25 cellular contexts compared by ENCODE assay signal in genomic region chr3:52294320-52295150, GRCh38. TPM values are rescaled to one million over a fixed set of nuclear protein-coding genes. Genes with fewer than 3 reads are reported as not detected.
DNase-seq lines count a peak whose midpoint lies in the region; ATAC-seq, FAIRE-seq and TF ChIP-seq lines count a peak whose summit lies in the region.
"Had no signal": no experiment of that assay in that cellular context is flagged by ENCODE, and none has a peak within 500 bp of the region (broad histone marks: within the 10 kb centered on the region; RNA-seq: fewer than 3 reads in every experiment).

No MANE protein-coding gene starts in this region.

- H3K9ac ChIP-seq in H1 (replicated peaks in 1 of 4; ENCODE audit: extremely low read depth in 1 of 4, low read depth in 3 of 4, low read length in 3 of 4), result peak overlapping the region in 1 of 4 experiments; percentile 28; a peak in 2 of 7 replicates
- H3K9ac ChIP-seq: KMS-11, SK-N-SH had no signal

- no peak overlapping the region for H3K4me3 ChIP-seq in H1 (ENCODE audit: extremely low read depth in 1 of 4, insufficient read depth in 2 of 4, low read depth in 3 of 4, low read length in 4 of 4)
- H3K4me3 ChIP-seq: A549 had no signal

- DNase-seq in T-helper 17 cell (no peak), H1 (ENCODE audit: low read depth in 1 of 2, low spot score in 2 of 2) (no peak), mesothelial cell of epicardium (ENCODE audit: low spot score in 2 of 2, unreplicated experiment in 2 of 2) (no peak), posterior vena cava (ENCODE audit: low spot score) (peak; percentile 38)
- DNase-seq in activated CD4-positive, alpha-beta T cell treated with anti-CD3 and anti-CD28 coated beads, Interleukin-2, amount 10 ng/mL, durations not matched to agents 7 days and 5 days, result no peak
- DNase-seq in natural killer cell treated with Interleukin-12 subunit alpha and Interleukin-12 subunit beta and Interleukin-15 and Interleukin-18, amount 100 ng/mL, for 72 hours (ENCODE audit: low spot score), result no peak
- DNase-seq in activated T-helper 1 cell treated with anti-CD3 and anti-CD28 coated beads, Interleukin-12 subunit alpha, Interleukin-12 subunit beta, Interleukin-2, Interleukin-4 antibody, amounts not matched to agents 30 ng/mL and 10 ng/mL and 1 ng/mL, durations not matched to agents 14 hours and 24 hours and 36 hours (ENCODE audit: low spot score), result no peak
- DNase-seq: AML-193; C1 segment of cervical spinal cord; CD4-positive, alpha-beta memory T cell; COR-L47; DMS53; IMR-90; MM.1S; NCI-H2029; NCI-H446 treated with DMSO at 0.1 percent for 48 hours; NCI-H526; NCI-H82; NK-92 treated with Interleukin-12 subunit alpha and Interleukin-12 subunit beta, amount 100 ng/mL, for 24 hours; PC-3; SK-N-SH had no signal

- TF ChIP-seq POLR2A in H1 (IDR thresholded peaks at IDR 0.05; ENCODE audit: control extremely low read depth in 1 of 2, low read depth in 2 of 2, low read length in 2 of 2), result no peak

- H4K91ac ChIP-seq in H1 (replicated peaks; ENCODE audit: insufficient read length, low read length), result no peak overlapping the region

- no peak overlapping the region for H3K56ac ChIP-seq in H1 (replicated peaks; ENCODE audit: insufficient read length, low read depth, low read length)

- no peak overlapping the region for H2AFZ ChIP-seq in H1 (ENCODE audit: low read length)

- TF ChIP-seq CTCF in H1 (IDR thresholded peaks at IDR 0.05; ENCODE audit: control extremely low read depth in 1 of 3, insufficient read depth in 1 of 3, low read depth in 1 of 3, low read length in 3 of 3) (no peak), mesothelial cell of epicardium (IDR thresholded peaks at IDR 0.05; ENCODE audit: unreplicated experiment) (no peak)

- H3K27me3 Mint-ChIP-seq in T-helper 17 cell, result no peaks in the 10 kb centered on the region
- no peaks in the 10 kb centered on the region for H3K27me3 Mint-ChIP-seq in mesothelial cell of epicardium (ENCODE audit: low read depth)
- H3K27me3 Mint-ChIP-seq in activated CD4-positive, alpha-beta T cell treated with anti-CD3 and anti-CD28 coated beads, Interleukin-2, amount 10 ng/mL, durations not matched to agents 7 days and 5 days, result no peaks in the 10 kb centered on the region
- H3K27me3 Mint-ChIP-seq in natural killer cell treated with Interleukin-12 subunit alpha and Interleukin-12 subunit beta and Interleukin-15 and Interleukin-18, amount 100 ng/mL, for 72 hours, result no peaks in the 10 kb centered on the region
- H3K27me3 Mint-ChIP-seq in activated T-helper 1 cell treated with anti-CD3 and anti-CD28 coated beads, Interleukin-12 subunit alpha, Interleukin-12 subunit beta, Interleukin-2, Interleukin-4 antibody, amounts not matched to agents 30 ng/mL and 10 ng/mL and 1 ng/mL, durations not matched to agents 14 hours and 24 hours and 36 hours (ENCODE audit: insufficient read depth), result no peaks in the 10 kb centered on the region
- H3K27me3 Mint-ChIP-seq: CD4-positive, alpha-beta memory T cell had no signal

- H2AK5ac ChIP-seq in H1 (ENCODE audit: low read depth, low read length), result peak overlapping the region; percentile 53; the same call in 1 of the 2 replicates

- H3K9me3 ChIP-seq in T-helper 17 cell (ENCODE audit: control insufficient read depth, low read length, poor library complexity, severe bottlenecking) (no peaks in the 10 kb centered on the region), H1 (ENCODE audit: insufficient read depth in 2 of 2, low read depth in 1 of 2, low read length in 1 of 2) (no peaks in the 10 kb centered on the region)
- H3K9me3 ChIP-seq: A549, SK-N-SH had no signal

- intact Hi-C loops in posterior vena cava (cut with DNase I), result no loop called here
- intact Hi-C loops in activated T-helper 1 cell treated with anti-CD3 and anti-CD28 coated beads, Interleukin-12 subunit alpha, Interleukin-12 subunit beta, Interleukin-2, Interleukin-4 antibody, amounts not matched to agents 30 ng/mL and 10 ng/mL and 1 ng/mL, durations not matched to agents 14 hours and 24 hours and 36 hours (cut with micrococcal nuclease), result no loop called here

- H3K9me3 Mint-ChIP-seq in mesothelial cell of epicardium, result no peaks in the 10 kb centered on the region
- H3K9me3 Mint-ChIP-seq in activated CD4-positive, alpha-beta T cell treated with anti-CD3 and anti-CD28 coated beads, Interleukin-2, amount 10 ng/mL, durations not matched to agents 7 days and 5 days, result no peaks in the 10 kb centered on the region
- H3K9me3 Mint-ChIP-seq in natural killer cell treated with Interleukin-12 subunit alpha and Interleukin-12 subunit beta and Interleukin-15 and Interleukin-18, amount 100 ng/mL, for 72 hours, result no peaks in the 10 kb centered on the region
- no peaks in the 10 kb centered on the region for H3K9me3 Mint-ChIP-seq in activated T-helper 1 cell treated with anti-CD3 and anti-CD28 coated beads, Interleukin-12 subunit alpha, Interleukin-12 subunit beta, Interleukin-2, Interleukin-4 antibody, amounts not matched to agents 30 ng/mL and 10 ng/mL and 1 ng/mL, durations not matched to agents 14 hours and 24 hours and 36 hours
- H3K9me3 Mint-ChIP-seq: CD4-positive, alpha-beta memory T cell had no signal

- POLR2A ChIA-PET in H1 (lab: Charles Lee; ENCODE audit: partially characterized antibody), result interaction anchor here (0.9 kb wide), 1 partner anchor 299 kb away, joined by 3 read pairs; the partner anchor contains the start of gene RPL29
- POLR2A ChIA-PET in activated CD4-positive, alpha-beta T cell treated with anti-CD3 and anti-CD28 coated beads, Interleukin-2, amount 10 ng/mL, durations not matched to agents 7 days and 5 days (lab: Charles Lee), result no interaction called here

- H2BK12ac ChIP-seq in H1 (ENCODE audit: low read depth, low read length), result no peak overlapping the region

- no peak overlapping the region for H3K27ac ChIP-seq in H1 (ENCODE audit: low read depth, low read length)
- H3K27ac ChIP-seq: A549, KMS-11 had no signal

- no peaks in the 10 kb centered on the region for H3K79me2 ChIP-seq in H1 (ENCODE audit: control insufficient read depth in 1 of 2, insufficient read depth in 2 of 2, low read length in 2 of 2)

- H3K18ac ChIP-seq in H1 (ENCODE audit: extremely low read depth, low read length), result no peak overlapping the region

- no peak overlapping the region for H3K4me2 ChIP-seq in H1 (ENCODE audit: insufficient read depth in 1 of 2, low read depth in 2 of 2, low read length in 2 of 2)
- H3K4me2 ChIP-seq: A549, KMS-11, SK-N-SH had no signal

- no peak overlapping the region for H2BK20ac ChIP-seq in H1 (ENCODE audit: low read length)

- no peak overlapping the region for H2BK5ac ChIP-seq in H1 (ENCODE audit: low read depth, low read length)

- H3K36me3 Mint-ChIP-seq in T-helper 17 cell (ENCODE audit: low read depth), result peaks cover 2% of the 10 kb centered on the region
- no peaks in the 10 kb centered on the region for H3K36me3 Mint-ChIP-seq in mesothelial cell of epicardium
- peaks cover 9% of the 10 kb centered on the region for H3K36me3 Mint-ChIP-seq in activated CD4-positive, alpha-beta T cell treated with anti-CD3 and anti-CD28 coated beads, Interleukin-2, amount 10 ng/mL, durations not matched to agents 7 days and 5 days (ENCODE audit: low read depth)
- H3K36me3 Mint-ChIP-seq in natural killer cell treated with Interleukin-12 subunit alpha and Interleukin-12 subunit beta and Interleukin-15 and Interleukin-18, amount 100 ng/mL, for 72 hours, result no peaks in the 10 kb centered on the region
- peaks cover 9% of the 10 kb centered on the region for H3K36me3 Mint-ChIP-seq in activated T-helper 1 cell treated with anti-CD3 and anti-CD28 coated beads, Interleukin-12 subunit alpha, Interleukin-12 subunit beta, Interleukin-2, Interleukin-4 antibody, amounts not matched to agents 30 ng/mL and 10 ng/mL and 1 ng/mL, durations not matched to agents 14 hours and 24 hours and 36 hours (ENCODE audit: low read depth)

- H3K4me1 Mint-ChIP-seq in T-helper 17 cell, result peaks cover 13% of the 10 kb centered on the region
- H3K4me1 Mint-ChIP-seq in mesothelial cell of epicardium, result peaks cover 28% of the 10 kb centered on the region
- peaks cover 15% of the 10 kb centered on the region for H3K4me1 Mint-ChIP-seq in activated CD4-positive, alpha-beta T cell treated with anti-CD3 and anti-CD28 coated beads, Interleukin-2, amount 10 ng/mL, durations not matched to agents 7 days and 5 days
- peaks cover 12 to 25% of the 10 kb centered on the region in 2 donors for H3K4me1 Mint-ChIP-seq in natural killer cell treated with Interleukin-12 subunit alpha and Interleukin-12 subunit beta and Interleukin-15 and Interleukin-18, amount 100 ng/mL, for 72 hours (ENCODE audit: low read depth in 2 of 2)
- peaks cover 11% of the 10 kb centered on the region for H3K4me1 Mint-ChIP-seq in activated T-helper 1 cell treated with anti-CD3 and anti-CD28 coated beads, Interleukin-12 subunit alpha, Interleukin-12 subunit beta, Interleukin-2, Interleukin-4 antibody, amounts not matched to agents 30 ng/mL and 10 ng/mL and 1 ng/mL, durations not matched to agents 14 hours and 24 hours and 36 hours (ENCODE audit: low read depth)

- H3K36me3 ChIP-seq in H1 (ENCODE audit: control insufficient read depth in 2 of 4, insufficient read depth in 4 of 4, low read length in 3 of 4), result no peaks in the 10 kb centered on the region

- no peak overlapping the region for H3K14ac ChIP-seq in H1 (ENCODE audit: insufficient read length)

- no peak for ATAC-seq in T-helper 17 cell
- ATAC-seq in GM21737 (IDR thresholded peaks at IDR 0.05; ENCODE audit: unreplicated experiment), result no peak
- ATAC-seq in natural killer cell treated with Interleukin-12 subunit alpha and Interleukin-12 subunit beta and Interleukin-15 and Interleukin-18, amount 100 ng/mL, for 72 hours, result no peak
- ATAC-seq: A549, HCT116, PC-3 had no signal

- no peak for TF ChIP-seq EP300 in H1 (IDR thresholded peaks at IDR 0.05; ENCODE audit: borderline replicate concordance in 1 of 2, low read depth in 2 of 2, low read length in 2 of 2)

- FAIRE-seq in H1 (lab: Jason Lieb, UNC), result no peak
- FAIRE-seq: A549 had no signal

- no peak overlapping the region for H2BK15ac ChIP-seq in H1 (ENCODE audit: low read length)

- no peaks in the 10 kb centered on the region for H4K20me1 ChIP-seq in H1 (replicated peaks in 1 of 2; ENCODE audit: control insufficient read depth in 1 of 2, insufficient read depth in 2 of 2, low read length in 2 of 2)

- CTCF ChIA-PET in H1 (lab: Charles Lee; ENCODE audit: partially characterized antibody), result interaction anchor here (1.3 to 15.3 kb wide), 7 partner anchors 10 to 92 kb away, joined by 3 to 198 read pairs (median 7); no protein-coding TSS in a partner anchor
- CTCF ChIA-PET in activated CD4-positive, alpha-beta T cell treated with anti-CD3 and anti-CD28 coated beads, Interleukin-2, amount 10 ng/mL, durations not matched to agents 7 days and 5 days (lab: Charles Lee), result interaction anchor here (1.4 to 1.5 kb wide), 3 partner anchors 24 to 63 kb away, joined by 3 to 9 read pairs (median 7); no protein-coding TSS in a partner anchor

- no peak overlapping the region for H4K5ac ChIP-seq in H1 (ENCODE audit: insufficient read length, low read depth, low read length)

- H3K4me1 ChIP-seq in H1 (replicated peaks in 1 of 4; ENCODE audit: control insufficient read depth in 3 of 4, insufficient read depth in 4 of 4, low read length in 3 of 4), result peaks cover 0 to 18% (median 13%) of the 10 kb centered on the region in 4 experiments; a peak in 6 of 7 replicates

- no peak overlapping the region; the same call in 1 of the 2 replicates for H4K8ac ChIP-seq in H1 (ENCODE audit: extremely low read depth, insufficient read depth, low read length)

- H3K27ac Mint-ChIP-seq in T-helper 17 cell (peak overlapping the region; percentile 14), mesothelial cell of epicardium (peak overlapping the region; percentile 48)
- H3K27ac Mint-ChIP-seq in activated CD4-positive, alpha-beta T cell treated with anti-CD3 and anti-CD28 coated beads, Interleukin-2, amount 10 ng/mL, durations not matched to agents 7 days and 5 days, result no peak overlapping the region
- no peak overlapping the region for H3K27ac Mint-ChIP-seq in natural killer cell treated with Interleukin-12 subunit alpha and Interleukin-12 subunit beta and Interleukin-15 and Interleukin-18, amount 100 ng/mL, for 72 hours
- no peak overlapping the region for H3K27ac Mint-ChIP-seq in activated T-helper 1 cell treated with anti-CD3 and anti-CD28 coated beads, Interleukin-12 subunit alpha, Interleukin-12 subunit beta, Interleukin-2, Interleukin-4 antibody, amounts not matched to agents 30 ng/mL and 10 ng/mL and 1 ng/mL, durations not matched to agents 14 hours and 24 hours and 36 hours
- H3K27ac Mint-ChIP-seq: CD4-positive, alpha-beta memory T cell had no signal

- H3K27me3 ChIP-seq in H1 (replicated peaks in 1 of 4; ENCODE audit: control insufficient read depth in 3 of 4, extremely low read depth in 1 of 4, insufficient read depth in 3 of 4, low read length in 3 of 4), result peaks cover 0 to 8% (median 2%) of the 10 kb centered on the region in 4 experiments; a peak in 2 of 7 replicates

- TF ChIP-seq RAD21 in H1 (IDR thresholded peaks at IDR 0.05 in 1 of 2, conservative IDR thresholded peaks at IDR 0.05 in 1 of 2; ENCODE audit: low read depth in 2 of 2, low read length in 2 of 2), result no peak

- H3K4me3 Mint-ChIP-seq in T-helper 17 cell (no peak overlapping the region), mesothelial cell of epicardium (no peak overlapping the region)
- H3K4me3 Mint-ChIP-seq in activated CD4-positive, alpha-beta T cell treated with anti-CD3 and anti-CD28 coated beads, Interleukin-2, amount 10 ng/mL, durations not matched to agents 7 days and 5 days, result no peak overlapping the region
- H3K4me3 Mint-ChIP-seq in natural killer cell treated with Interleukin-12 subunit alpha and Interleukin-12 subunit beta and Interleukin-15 and Interleukin-18, amount 100 ng/mL, for 72 hours, result no peak overlapping the region
- H3K4me3 Mint-ChIP-seq in activated T-helper 1 cell treated with anti-CD3 and anti-CD28 coated beads, Interleukin-12 subunit alpha, Interleukin-12 subunit beta, Interleukin-2, Interleukin-4 antibody, amounts not matched to agents 30 ng/mL and 10 ng/mL and 1 ng/mL, durations not matched to agents 14 hours and 24 hours and 36 hours, result no peak overlapping the region
- H3K4me3 Mint-ChIP-seq: CD4-positive, alpha-beta memory T cell had no signal

- H3K4ac ChIP-seq in H1 (replicated peaks; ENCODE audit: insufficient read length, low read depth, low read length), result no peak overlapping the region

- 89% methylated on average over 9 of the region's 11 CpGs; no CpG with 5 or more reads in 1 of the 2 experiments for WGBS in H1 (ENCODE audit: extremely low coverage in 1 of 2, insufficient coverage in 1 of 2, insufficient read length in 1 of 2, insufficient replicate concordance in 2 of 2, low coverage in 1 of 2, low lambda C conversion rate in 2 of 2, missing lambda C conversion rate in 1 of 2), 2 experiments

- peaks cover 10% of the 10 kb centered on the region for H3K23me2 ChIP-seq in H1 (ENCODE audit: low read depth, low read length)

- H3K23ac ChIP-seq in H1 (ENCODE audit: insufficient read length), result no peak overlapping the region

- no peaks in the 10 kb centered on the region; the same call in 1 of the 2 replicates for H3K79me1 ChIP-seq in H1 (ENCODE audit: low read depth, low read length)

- no peak overlapping the region for H2BK120ac ChIP-seq in H1 (replicated peaks; ENCODE audit: low read depth, low read length)

RNA-seq across cellular contexts. Expression of gene GLYCTK, which starts 6.9 kb away (rescaled TPM):
- 10 to 100 TPM; 30.6 to 42.2 TPM for total RNA-seq in T-helper 17 cell
- total RNA-seq in H1 (2021; fragmentation: NEBNext Ultra II Directional; extraction: Animal tissue kit (Norgen Biotek cat#: 25700)), result 3.5 and 4.2 TPM in 2 replicates
- 8.7 and 11.1 TPM in 2 replicates for polyA plus RNA-seq in H1 (2011; rRNA removed)
- 10.1 TPM for polyA plus RNA-seq in H1 (2011; cell fraction: cytosol; rRNA removed)
- polyA plus RNA-seq in H1 (2011; cell fraction: nucleus; rRNA removed), result 23.2 TPM
- polyA plus RNA-seq in H1 (2012, experiment 1 of 2), result 4.5 to 7.2 TPM (median 6.2 TPM) in 4 replicates
- 6.8 TPM for polyA plus RNA-seq in H1 (2012, experiment 2 of 2)
- 3.0 TPM for polyA plus RNA-seq in H1 (2013, experiment 1 of 2)
- 2.4 TPM for polyA plus RNA-seq in H1 (2013, experiment 2 of 2)
- 6.1 and 8.1 TPM in 2 replicates for polyA minus RNA-seq in H1 (2011; rRNA and poly(A)+ RNA removed)
- 4.9 TPM for polyA minus RNA-seq in H1 (2011; cell fraction: cytosol; rRNA and poly(A)+ RNA removed)
- polyA minus RNA-seq in H1 (2011; cell fraction: nucleus; rRNA and poly(A)+ RNA removed), result 14.2 TPM
- 9.0 to 10.7 TPM (median 10.6 TPM) in 3 replicates for total RNA-seq in mesothelial cell of epicardium
- 1 to 10 TPM; 6.8 to 8.7 TPM for total RNA-seq in posterior vena cava
- total RNA-seq in activated CD4-positive, alpha-beta T cell treated with anti-CD3 and anti-CD28 coated beads, Interleukin-2, amount 10 ng/mL, durations not matched to agents 7 days and 5 days, result 10 to 100 TPM; 25.0 to 29.4 TPM
- total RNA-seq in natural killer cell treated with Interleukin-12 subunit alpha and Interleukin-12 subunit beta and Interleukin-15 and Interleukin-18, amount 100 ng/mL, for 72 hours, result 10 to 100 TPM; 26.0 to 34.2 TPM
- 17.0 and 18.3 TPM in 2 replicates for total RNA-seq in activated T-helper 1 cell treated with anti-CD3 and anti-CD28 coated beads, Interleukin-12 subunit alpha, Interleukin-12 subunit beta, Interleukin-2, Interleukin-4 antibody, amounts not matched to agents 30 ng/mL and 10 ng/mL and 1 ng/mL, durations not matched to agents 14 hours and 24 hours and 36 hours

RNA-seq across cellular contexts. Expression of gene WDR82, which starts 16.1 kb away (rescaled TPM):
- total RNA-seq in T-helper 17 cell (100 to 1,000 TPM; 109 to 114 TPM), mesothelial cell of epicardium (99.0 to 105 TPM (median 101 TPM) in 3 replicates), posterior vena cava (10 to 100 TPM; 58.4 to 72.6 TPM)
- 77.2 and 82.7 TPM in 2 replicates for total RNA-seq in H1 (2021; fragmentation: NEBNext Ultra II Directional; extraction: Animal tissue kit (Norgen Biotek cat#: 25700))
- polyA plus RNA-seq in H1 (2011; rRNA removed), result 25.8 and 33.5 TPM in 2 replicates
- polyA plus RNA-seq in H1 (2011; cell fraction: cytosol; rRNA removed), result 39.1 TPM
- 15.2 TPM for polyA plus RNA-seq in H1 (2011; cell fraction: nucleus; rRNA removed)
- polyA plus RNA-seq in H1 (2012, experiment 1 of 2), result 51.4 to 74.4 TPM (median 59.0 TPM) in 4 replicates
- 15.1 TPM for polyA plus RNA-seq in H1 (2012, experiment 2 of 2)
- 26.5 TPM for polyA plus RNA-seq in H1 (2013, experiment 1 of 2)
- polyA plus RNA-seq in H1 (2013, experiment 2 of 2), result 26.3 TPM
- polyA minus RNA-seq in H1 (2011; rRNA and poly(A)+ RNA removed), result 75.6 and 86.5 TPM in 2 replicates
- polyA minus RNA-seq in H1 (2011; cell fraction: cytosol; rRNA and poly(A)+ RNA removed), result 38.2 TPM
- polyA minus RNA-seq in H1 (2011; cell fraction: nucleus; rRNA and poly(A)+ RNA removed), result 25.1 TPM
- total RNA-seq in activated CD4-positive, alpha-beta T cell treated with anti-CD3 and anti-CD28 coated beads, Interleukin-2, amount 10 ng/mL, durations not matched to agents 7 days and 5 days, result 100 to 1,000 TPM; 140 to 143 TPM
- total RNA-seq in natural killer cell treated with Interleukin-12 subunit alpha and Interleukin-12 subunit beta and Interleukin-15 and Interleukin-18, amount 100 ng/mL, for 72 hours, result 10 to 100 TPM; 82.8 to 87.4 TPM
- 105 and 107 TPM in 2 replicates for total RNA-seq in activated T-helper 1 cell treated with anti-CD3 and anti-CD28 coated beads, Interleukin-12 subunit alpha, Interleukin-12 subunit beta, Interleukin-2, Interleukin-4 antibody, amounts not matched to agents 30 ng/mL and 10 ng/mL and 1 ng/mL, durations not matched to agents 14 hours and 24 hours and 36 hours

RNA-seq across cellular contexts. Expression of gene DNAH1, which starts 21.6 kb away (rescaled TPM):
- total RNA-seq in T-helper 17 cell (10 to 100 TPM; 50.3 to 58.5 TPM), mesothelial cell of epicardium (8.2 to 9.5 TPM (median 8.4 TPM) in 3 replicates), posterior vena cava (1 to 10 TPM; 7.2 to 9.4 TPM)
- 0.63 and 1.5 TPM in 2 replicates for total RNA-seq in H1 (2021; fragmentation: NEBNext Ultra II Directional; extraction: Animal tissue kit (Norgen Biotek cat#: 25700))
- polyA plus RNA-seq in H1 (2011; rRNA removed), result 1.0 and 1.9 TPM in 2 replicates
- polyA plus RNA-seq in H1 (2011; cell fraction: cytosol; rRNA removed), result 1.1 TPM
- 10.6 TPM for polyA plus RNA-seq in H1 (2011; cell fraction: nucleus; rRNA removed)
- polyA plus RNA-seq in H1 (2012, experiment 1 of 2), result 0.35 to 1.7 TPM (median 1.0 TPM) in 4 replicates
- 0.13 TPM for polyA plus RNA-seq in H1 (2012, experiment 2 of 2)
- polyA plus RNA-seq in H1 (2013, experiment 1 of 2), result 0.22 TPM
- 0.20 TPM for polyA plus RNA-seq in H1 (2013, experiment 2 of 2)
- 4.0 and 4.2 TPM in 2 replicates for polyA minus RNA-seq in H1 (2011; rRNA and poly(A)+ RNA removed)
- 2.2 TPM for polyA minus RNA-seq in H1 (2011; cell fraction: cytosol; rRNA and poly(A)+ RNA removed)
- polyA minus RNA-seq in H1 (2011; cell fraction: nucleus; rRNA and poly(A)+ RNA removed), result 6.1 TPM
- total RNA-seq in activated CD4-positive, alpha-beta T cell treated with anti-CD3 and anti-CD28 coated beads, Interleukin-2, amount 10 ng/mL, durations not matched to agents 7 days and 5 days, result 10 to 100 TPM; 25.2 to 25.7 TPM
- total RNA-seq in natural killer cell treated with Interleukin-12 subunit alpha and Interleukin-12 subunit beta and Interleukin-15 and Interleukin-18, amount 100 ng/mL, for 72 hours, result 10 to 100 TPM; 24.3 to 35.4 TPM
- 12.1 and 12.2 TPM in 2 replicates for total RNA-seq in activated T-helper 1 cell treated with anti-CD3 and anti-CD28 coated beads, Interleukin-12 subunit alpha, Interleukin-12 subunit beta, Interleukin-2, Interleukin-4 antibody, amounts not matched to agents 30 ng/mL and 10 ng/mL and 1 ng/mL, durations not matched to agents 14 hours and 24 hours and 36 hours

RNA-seq across cellular contexts. Expression of gene PPM1M, which starts 49.0 kb away (rescaled TPM):
- 10 to 100 TPM; 43.9 to 58.0 TPM for total RNA-seq in T-helper 17 cell
- 5.2 and 5.4 TPM in 2 replicates for total RNA-seq in H1 (2021; fragmentation: NEBNext Ultra II Directional; extraction: Animal tissue kit (Norgen Biotek cat#: 25700))
- polyA plus RNA-seq in H1 (2011; rRNA removed), result 5.1 and 6.3 TPM in 2 replicates
- polyA plus RNA-seq in H1 (2011; cell fraction: cytosol; rRNA removed), result 6.3 TPM
- 15.4 TPM for polyA plus RNA-seq in H1 (2011; cell fraction: nucleus; rRNA removed)
- 4.8 to 6.4 TPM (median 5.3 TPM) in 4 replicates for polyA plus RNA-seq in H1 (2012, experiment 1 of 2)
- polyA plus RNA-seq in H1 (2012, experiment 2 of 2), result 5.8 TPM
- polyA plus RNA-seq in H1 (2013, experiment 1 of 2), result 2.7 TPM
- polyA plus RNA-seq in H1 (2013, experiment 2 of 2), result 3.0 TPM
- polyA minus RNA-seq in H1 (2011; rRNA and poly(A)+ RNA removed), result 7.5 and 11.2 TPM in 2 replicates
- polyA minus RNA-seq in H1 (2011; cell fraction: cytosol; rRNA and poly(A)+ RNA removed), result 5.2 TPM
- 2.0 TPM for polyA minus RNA-seq in H1 (2011; cell fraction: nucleus; rRNA and poly(A)+ RNA removed)
- total RNA-seq in mesothelial cell of epicardium, result 10.6 to 11.8 TPM (median 11.6 TPM) in 3 replicates
- 10 to 100 TPM; 21.1 to 28.8 TPM for total RNA-seq in posterior vena cava
- total RNA-seq in activated CD4-positive, alpha-beta T cell treated with anti-CD3 and anti-CD28 coated beads, Interleukin-2, amount 10 ng/mL, durations not matched to agents 7 days and 5 days, result 10 to 100 TPM; 82.2 to 92.7 TPM
- total RNA-seq in natural killer cell treated with Interleukin-12 subunit alpha and Interleukin-12 subunit beta and Interleukin-15 and Interleukin-18, amount 100 ng/mL, for 72 hours, result 10 to 100 TPM; 45.7 to 47.7 TPM
- total RNA-seq in activated T-helper 1 cell treated with anti-CD3 and anti-CD28 coated beads, Interleukin-12 subunit alpha, Interleukin-12 subunit beta, Interleukin-2, Interleukin-4 antibody, amounts not matched to agents 30 ng/mL and 10 ng/mL and 1 ng/mL, durations not matched to agents 14 hours and 24 hours and 36 hours, result 57.1 and 59.5 TPM in 2 replicates

RNA-seq across cellular contexts. Expression of gene TWF2, which starts 55.6 kb away (rescaled TPM):
- total RNA-seq in T-helper 17 cell (10 to 100 TPM; 44.8 to 48.2 TPM), mesothelial cell of epicardium (26.6 to 30.6 TPM (median 28.7 TPM) in 3 replicates), posterior vena cava (10 to 100 TPM; 40.0 to 51.0 TPM)
- 62.6 and 65.2 TPM in 2 replicates for total RNA-seq in H1 (2021; fragmentation: NEBNext Ultra II Directional; extraction: Animal tissue kit (Norgen Biotek cat#: 25700))
- 90.4 and 135 TPM in 2 replicates for polyA plus RNA-seq in H1 (2011; rRNA removed)
- 119 TPM for polyA plus RNA-seq in H1 (2011; cell fraction: cytosol; rRNA removed)
- 109 TPM for polyA plus RNA-seq in H1 (2011; cell fraction: nucleus; rRNA removed)
- 54.0 to 76.2 TPM (median 70.9 TPM) in 4 replicates for polyA plus RNA-seq in H1 (2012, experiment 1 of 2)
- 80.6 TPM for polyA plus RNA-seq in H1 (2012, experiment 2 of 2)
- 44.5 TPM for polyA plus RNA-seq in H1 (2013, experiment 1 of 2)
- polyA plus RNA-seq in H1 (2013, experiment 2 of 2), result 43.3 TPM
- 48.4 and 59.6 TPM in 2 replicates for polyA minus RNA-seq in H1 (2011; rRNA and poly(A)+ RNA removed)
- 55.5 TPM for polyA minus RNA-seq in H1 (2011; cell fraction: cytosol; rRNA and poly(A)+ RNA removed)
- 25.6 TPM for polyA minus RNA-seq in H1 (2011; cell fraction: nucleus; rRNA and poly(A)+ RNA removed)
- total RNA-seq in activated CD4-positive, alpha-beta T cell treated with anti-CD3 and anti-CD28 coated beads, Interleukin-2, amount 10 ng/mL, durations not matched to agents 7 days and 5 days, result 100 to 1,000 TPM; 117 to 119 TPM
- 100 to 1,000 TPM in 1 of 2 donors, 10 to 100 TPM in 1; 90.3 to 117 TPM for total RNA-seq in natural killer cell treated with Interleukin-12 subunit alpha and Interleukin-12 subunit beta and Interleukin-15 and Interleukin-18, amount 100 ng/mL, for 72 hours
- 94.3 and 98.6 TPM in 2 replicates for total RNA-seq in activated T-helper 1 cell treated with anti-CD3 and anti-CD28 coated beads, Interleukin-12 subunit alpha, Interleukin-12 subunit beta, Interleukin-2, Interleukin-4 antibody, amounts not matched to agents 30 ng/mL and 10 ng/mL and 1 ng/mL, durations not matched to agents 14 hours and 24 hours and 36 hours

Comparison
In these comparisons a context has a peak if more than half of its experiments do, and no peak if none do; other contexts are left out.
1. H3K27ac Mint-ChIP-seq: peak in T-helper 17 cell (single experiment) and mesothelial cell of epicardium (single experiment); none in activated CD4-positive, alpha-beta T cell treated with anti-CD3 and anti-CD28 coated beads, Interleukin-2, amount 10 ng/mL, durations not matched to agents 7 days and 5 days (single experiment), natural killer cell treated with Interleukin-12 subunit alpha and Interleukin-12 subunit beta and Interleukin-15 and Interleukin-18, amount 100 ng/mL, for 72 hours (0 of 2) and activated T-helper 1 cell treated with anti-CD3 and anti-CD28 coated beads, Interleukin-12 subunit alpha, Interleukin-12 subunit beta, Interleukin-2, Interleukin-4 antibody, amounts not matched to agents 30 ng/mL and 10 ng/mL and 1 ng/mL, durations not matched to agents 14 hours and 24 hours and 36 hours (single experiment).